ENCODE assay signal across 19 cellular contexts in genomic region chr16:30766922-30767284, GRCh38. TPM values are rescaled to one million over a fixed set of nuclear protein-coding genes. Genes with fewer than 3 reads are reported as not detected.
DNase-seq lines count a peak whose midpoint lies in the region; ATAC-seq and TF ChIP-seq lines count a peak whose summit lies in the region.
"Had no signal": no experiment of that assay in that cellular context is flagged by ENCODE, and none has a peak within 500 bp of the region (broad histone marks: within the 10 kb centered on the region; RNA-seq: fewer than 3 reads in every experiment).

No MANE protein-coding gene starts in this region.

- DNase-seq in OCI-LY7 (ENCODE audit: low spot score) = no peak
- DNase-seq in effector memory CD8-positive, alpha-beta T cell = no peak
- no peak for DNase-seq in left ventricle myocardium superior
- no peak for DNase-seq in stimulated activated effector memory CD8-positive, alpha-beta T cell treated with anti-CD3 and anti-CD28 coated beads, Interleukin-12 subunit alpha, Interleukin-12 subunit beta, amount 100 ng/mL, for 72 hours (ENCODE audit: low spot score in 2 of 2)
- DNase-seq in neuronal stem cell (ENCODE audit: low spot score) = no peak
- DNase-seq in stimulated activated naive CD4-positive, alpha-beta T cell treated with Interleukin-2 at 50 U/mL for 16 hours (lab: John Stamatoyannopoulos, UW) = no peak
- no peak for DNase-seq in kidney glomerular epithelial cell (lab: John Stamatoyannopoulos, UW)
- DNase-seq: ACHN, C1 segment of cervical spinal cord, DMS79 treated with DMSO at 0.1 percent for 48 hours, KG1, MV-4-11, NCI-H187, NCI-H2107, NCI-H510A treated with DMSO at 0.1 percent for 48 hours, NCI-H82, PC-3 had no signal

- H3K9me3 ChIP-seq in OCI-LY7 (ENCODE audit: low read length) (no peaks in the 10 kb centered on the region), neuronal stem cell (replicated peaks in 1 of 2; ENCODE audit: control insufficient read depth in 2 of 2, insufficient read depth in 1 of 2, low read depth in 1 of 2, low read length in 2 of 2) (peaks cover 0 to 1% of the 10 kb centered on the region in 2 donors)
- H3K9me3 ChIP-seq: SJSA1 had no signal

- H2BK15ac ChIP-seq in neuronal stem cell (ENCODE audit: low read length) = no peak overlapping the region

- H3K79me1 ChIP-seq in neuronal stem cell (ENCODE audit: low read depth, low read length) = peaks cover 22% of the 10 kb centered on the region

- no peak overlapping the region for H3K18ac ChIP-seq in neuronal stem cell (ENCODE audit: low read length)

- BruUV-seq in OCI-LY7 (replicated peaks; lab: Mats Ljungman, UMichigan) = no TSS peak

- H3K27me3 ChIP-seq in neuronal stem cell (ENCODE audit: control insufficient read depth in 3 of 3, insufficient read depth in 3 of 3, low read depth in 1 of 3, low read length in 3 of 3) = no peaks in the 10 kb centered on the region
- H3K27me3 ChIP-seq: SJSA1 had no signal

- POLR2A ChIA-PET in OCI-LY7 (lab: Charles Lee) = no interaction called here

- H2AFZ ChIP-seq in OCI-LY7 (ENCODE audit: low read length) = no peak overlapping the region
- H2AFZ ChIP-seq in neuronal stem cell (ENCODE audit: low read length) = no peak overlapping the region

- CTCF ChIA-PET in OCI-LY7 (lab: Charles Lee; ENCODE audit: unreplicated experiment) = no interaction called here

- no peak for ATAC-seq in effector memory CD8-positive, alpha-beta T cell (replicated peaks)
- peak; percentile 50 for ATAC-seq in left ventricle myocardium superior
- ATAC-seq in stimulated activated effector memory CD8-positive, alpha-beta T cell treated with anti-CD3 and anti-CD28 coated beads, Interleukin-12 subunit alpha, Interleukin-12 subunit beta, amount 100 ng/mL, for 72 hours = no peak
- ATAC-seq: PC-3 had no signal

- H2BK120ac ChIP-seq in neuronal stem cell (ENCODE audit: low read depth, low read length) = no peak overlapping the region

- H3K9me2 ChIP-seq in OCI-LY7 (ENCODE audit: insufficient read depth, low read length) = no peaks in the 10 kb centered on the region

- H3K79me2 ChIP-seq in OCI-LY7 (ENCODE audit: insufficient read depth, low read depth, low read length) = peaks cover 14% of the 10 kb centered on the region; the same call in 1 of the 2 replicates

- TF ChIP-seq CTCF in OCI-LY7 (conservative IDR thresholded peaks at IDR 0.05; ENCODE audit: low read length) = no peak

- H3K14ac ChIP-seq in neuronal stem cell (ENCODE audit: low read length) = no peak overlapping the region

- H3K4me2 ChIP-seq in OCI-LY7 (ENCODE audit: low read length) (no peak overlapping the region), neuronal stem cell (ENCODE audit: insufficient read depth, low read length, poor library complexity, severe bottlenecking) (no peak overlapping the region)

- peaks cover 81% of the 10 kb centered on the region for H3K36me3 Mint-ChIP-seq in effector memory CD8-positive, alpha-beta T cell (ENCODE audit: insufficient read depth)
- peaks cover 100% of the 10 kb centered on the region for H3K36me3 Mint-ChIP-seq in stimulated activated effector memory CD8-positive, alpha-beta T cell treated with anti-CD3 and anti-CD28 coated beads, Interleukin-12 subunit alpha, Interleukin-12 subunit beta, amount 100 ng/mL, for 72 hours

- H3K27me3 Mint-ChIP-seq in effector memory CD8-positive, alpha-beta T cell = no peaks in the 10 kb centered on the region

- peak overlapping the region in 1 of 2 donors; percentile 62 for H3K4me3 Mint-ChIP-seq in effector memory CD8-positive, alpha-beta T cell
- no peak overlapping the region for H3K4me3 Mint-ChIP-seq in stimulated activated effector memory CD8-positive, alpha-beta T cell treated with anti-CD3 and anti-CD28 coated beads, Interleukin-12 subunit alpha, Interleukin-12 subunit beta, amount 100 ng/mL, for 72 hours

- H4K20me1 ChIP-seq in OCI-LY7 (ENCODE audit: insufficient read depth, low read length) = no peaks in the 10 kb centered on the region

- H3K27ac ChIP-seq in OCI-LY7 (ENCODE audit: low read depth, low read length, poor library complexity, severe bottlenecking) (peak overlapping the region; percentile 20), neuronal stem cell (replicated peaks; ENCODE audit: low read length) (no peak overlapping the region)
- H3K27ac ChIP-seq: RWPE1, SJSA1 had no signal

- peaks cover 29 to 44% of the 10 kb centered on the region in 2 donors for H3K4me1 Mint-ChIP-seq in effector memory CD8-positive, alpha-beta T cell (ENCODE audit: low read depth in 2 of 2)
- peaks cover 18% of the 10 kb centered on the region for H3K4me1 Mint-ChIP-seq in stimulated activated effector memory CD8-positive, alpha-beta T cell treated with anti-CD3 and anti-CD28 coated beads, Interleukin-12 subunit alpha, Interleukin-12 subunit beta, amount 100 ng/mL, for 72 hours

- no peak overlapping the region for H2BK12ac ChIP-seq in neuronal stem cell (ENCODE audit: low read length)

- WGBS in neuronal stem cell (ENCODE audit: extremely low coverage in 2 of 2, insufficient read length in 2 of 2, insufficient replicate concordance in 1 of 2), 2 donors = no CpG with 5 or more reads among the region's 4 CpGs

- no peak overlapping the region for H3K9ac ChIP-seq in neuronal stem cell (ENCODE audit: low read depth, low read length, poor library complexity)

- no peak overlapping the region for H3K4me3 ChIP-seq in OCI-LY7 (ENCODE audit: low read depth, low read length, poor library complexity, severe bottlenecking)
- H3K4me3 ChIP-seq in neuronal stem cell (ENCODE audit: low read length in 2 of 2) = no peak overlapping the region
- H3K4me3 ChIP-seq: SJSA1 had no signal

- H4K8ac ChIP-seq in neuronal stem cell (ENCODE audit: low read depth, low read length) = no peak overlapping the region

- no peak overlapping the region for H4K91ac ChIP-seq in neuronal stem cell (ENCODE audit: low read depth, low read length, poor library complexity)

- intact Hi-C loops in OCI-LY7 (cut with micrococcal nuclease; ENCODE audit: unreplicated experiment) = no loop called here
- intact Hi-C loops in left ventricle myocardium superior (cut with micrococcal nuclease) = no loop called here

- H3K36me3 ChIP-seq in OCI-LY7 (ENCODE audit: insufficient read depth, low read length) = peaks cover 90% of the 10 kb centered on the region
- H3K36me3 ChIP-seq in neuronal stem cell (replicated peaks in 1 of 2; ENCODE audit: control insufficient read depth in 2 of 2, insufficient read depth in 2 of 2, low read length in 2 of 2) = peaks cover 71 to 93% of the 10 kb centered on the region in 2 donors

- peak overlapping the region; percentile 1 to 76 for H3K27ac Mint-ChIP-seq in effector memory CD8-positive, alpha-beta T cell
- peak overlapping the region; percentile 1 for H3K27ac Mint-ChIP-seq in stimulated activated effector memory CD8-positive, alpha-beta T cell treated with anti-CD3 and anti-CD28 coated beads, Interleukin-12 subunit alpha, Interleukin-12 subunit beta, amount 100 ng/mL, for 72 hours

- no peak overlapping the region for H2BK5ac ChIP-seq in neuronal stem cell (ENCODE audit: low read length)

- H3K23ac ChIP-seq in neuronal stem cell (ENCODE audit: low read depth, low read length, poor library complexity) = no peak overlapping the region

- H3K4ac ChIP-seq in neuronal stem cell (ENCODE audit: low read length) = no peak overlapping the region

- H3K9me3 Mint-ChIP-seq in effector memory CD8-positive, alpha-beta T cell = no peaks in the 10 kb centered on the region
- H3K9me3 Mint-ChIP-seq in stimulated activated effector memory CD8-positive, alpha-beta T cell treated with anti-CD3 and anti-CD28 coated beads, Interleukin-12 subunit alpha, Interleukin-12 subunit beta, amount 100 ng/mL, for 72 hours = no peaks in the 10 kb centered on the region

- no peak overlapping the region for H2AK5ac ChIP-seq in neuronal stem cell (ENCODE audit: low read depth, low read length)

- H3K4me1 ChIP-seq in OCI-LY7 (ENCODE audit: insufficient read depth, low read length, poor library complexity, severe bottlenecking) (peaks cover 29% of the 10 kb centered on the region), neuronal stem cell (ENCODE audit: control insufficient read depth in 2 of 2, insufficient read depth in 1 of 2, low read depth in 1 of 2, low read length in 2 of 2) (peaks cover 3 to 10% of the 10 kb centered on the region in 2 donors)

RNA-seq across cellular contexts. Expression of gene RNF40, which starts 4.8 kb away (rescaled TPM):
- 54.8 and 70.5 TPM in 2 replicates for total RNA-seq in OCI-LY7 (2014; rRNA removed; shearing (Covaris generic))
- 108 and 120 TPM in 2 replicates for total RNA-seq in OCI-LY7 (2022)
- total RNA-seq in left ventricle myocardium superior = 49.3 TPM
- polyA plus RNA-seq in neuronal stem cell (2013, experiment 1 of 2) = 35.7 TPM
- polyA plus RNA-seq in neuronal stem cell (2013, experiment 2 of 2) = 38.4 TPM

RNA-seq across cellular contexts. Expression of gene CFAP119, which starts 5.0 kb away (rescaled TPM):
- total RNA-seq in OCI-LY7 (2014; rRNA removed; shearing (Covaris generic)) = 20.7 and 27.4 TPM in 2 replicates
- 25.0 and 27.4 TPM in 2 replicates for total RNA-seq in OCI-LY7 (2022)
- 1.1 TPM for total RNA-seq in left ventricle myocardium superior
- polyA plus RNA-seq in neuronal stem cell (2013, experiment 1 of 2) = 7.2 TPM
- 7.6 TPM for polyA plus RNA-seq in neuronal stem cell (2013, experiment 2 of 2)

RNA-seq across cellular contexts. Expression of gene PHKG2, which starts 18.7 kb away (rescaled TPM):
- total RNA-seq in OCI-LY7 (2014; rRNA removed; shearing (Covaris generic)) = 37.6 and 40.5 TPM in 2 replicates
- total RNA-seq in OCI-LY7 (2022) (41.9 and 46.5 TPM in 2 replicates), left ventricle myocardium superior (16.7 TPM)
- 22.6 TPM for polyA plus RNA-seq in neuronal stem cell (2013, experiment 1 of 2)
- polyA plus RNA-seq in neuronal stem cell (2013, experiment 2 of 2) = 21.7 TPM

RNA-seq across cellular contexts. Expression of gene ZNF629, which starts 20.1 kb away (rescaled TPM):
- 1.9 and 2.5 TPM in 2 replicates for total RNA-seq in OCI-LY7 (2014; rRNA removed; shearing (Covaris generic))
- total RNA-seq in OCI-LY7 (2022) (1.0 and 1.1 TPM in 2 replicates), left ventricle myocardium superior (19.2 TPM)
- 10.7 TPM for polyA plus RNA-seq in neuronal stem cell (2013, experiment 1 of 2)
- 11.2 TPM for polyA plus RNA-seq in neuronal stem cell (2013, experiment 2 of 2)

Comparison
In these comparisons a context has a peak if more than half of its experiments do, and no peak if none do; other contexts are left out.
1. RNA of gene CFAP119, which starts 5.0 kb away (total RNA-seq): 20.7 to 27.4 TPM in OCI-LY7; 1.1 TPM in left ventricle myocardium superior (single experiment); every median in the first group is over 10 times any median in the second.